29 cellular contexts compared by ENCODE assay signal in genomic region chr22:47071078-47071811, GRCh38.
DNase-seq lines count a peak whose midpoint lies in the region; ATAC-seq and TF ChIP-seq lines count a peak whose summit lies in the region.
"Had no signal": no experiment of that assay in that cellular context is flagged by ENCODE, and none has a peak within 500 bp of the region (broad histone marks: within the 10 kb centered on the region; RNA-seq: fewer than 3 reads in every experiment).

No MANE protein-coding gene starts in this region.

- H4K91ac ChIP-seq in H9 (ENCODE audit: insufficient read length, low read depth, low read length) = no peak overlapping the region

- no peaks in the 10 kb centered on the region for H3K27me3 Mint-ChIP-seq in H9 (ENCODE audit: low read depth)
- H3K27me3 Mint-ChIP-seq in nephron progenitor cell (ENCODE audit: low read depth, poor library complexity) = no peaks in the 10 kb centered on the region
- no peaks in the 10 kb centered on the region for H3K27me3 Mint-ChIP-seq in activated CD8-positive, alpha-beta T cell treated with anti-CD3 and anti-CD28 coated beads, Interleukin-2, amount 10 ng/mL, durations not matched to agents 7 days and 5 days (ENCODE audit: low read depth)
- H3K27me3 Mint-ChIP-seq: activated CD4-positive, alpha-beta T cell treated with anti-CD3 and anti-CD28 coated beads, Interleukin-2, amount 10 ng/mL, durations not matched to agents 7 days and 5 days; stimulated activated naive CD8-positive, alpha-beta T cell treated with anti-CD3 and anti-CD28 coated beads, Interleukin-15, Interleukin-2, amounts not matched to agents 100 ng/mL and 50 ng/mL, for 24 hours had no signal

- no peak overlapping the region for H2BK15ac ChIP-seq in H9 (ENCODE audit: low read depth, low read length)

- peaks cover 3 to 7% of the 10 kb centered on the region in 2 experiments; a peak in 3 of 5 replicates for H3K9me3 Mint-ChIP-seq in H9
- H3K9me3 Mint-ChIP-seq in nephron progenitor cell = peaks cover 21% of the 10 kb centered on the region
- H3K9me3 Mint-ChIP-seq in activated CD8-positive, alpha-beta T cell treated with anti-CD3 and anti-CD28 coated beads, Interleukin-2, amount 10 ng/mL, durations not matched to agents 7 days and 5 days (ENCODE audit: insufficient read depth) = peaks cover 11% of the 10 kb centered on the region

- H3K9me3 ChIP-seq in H9 (ENCODE audit: control insufficient read depth, low read depth, low read length) (no peaks in the 10 kb centered on the region), ectodermal cell (ENCODE audit: control insufficient read depth, low read length) (no peaks in the 10 kb centered on the region)
- H3K9me3 ChIP-seq: prostate gland, uterus had no signal

- TF ChIP-seq CTCF in H9 (conservative IDR thresholded peaks at IDR 0.05) (no peak), nephron progenitor cell (IDR thresholded peaks at IDR 0.05) (no peak)

- H3T11ph ChIP-seq in H9 (ENCODE audit: low read length) = no peak overlapping the region

- H2BK12ac ChIP-seq in H9 (ENCODE audit: insufficient read length, low read depth, low read length) = no peak overlapping the region

- H2AFZ ChIP-seq in H9 (ENCODE audit: low read length) = no peak overlapping the region

- no peaks in the 10 kb centered on the region for H3K79me1 ChIP-seq in H9 (ENCODE audit: insufficient read depth, low read depth, low read length, poor library complexity, severe bottlenecking)

- H3K56ac ChIP-seq in H9 (ENCODE audit: insufficient read length, low read depth, low read length) = no peak overlapping the region

- no peak overlapping the region for H3K18ac ChIP-seq in H9 (ENCODE audit: insufficient read length, low read depth, low read length)

- H3K9ac ChIP-seq in H9 (ENCODE audit: extremely low read depth, insufficient read length, low read length) = no peak overlapping the region

- H3K4me3 ChIP-seq in ectodermal cell (ENCODE audit: insufficient read depth, low read depth, low read length) = no peak overlapping the region
- H3K4me3 ChIP-seq: lower lobe of right lung, prostate gland, sigmoid colon, thoracic aorta, uterus had no signal

- CTCF ChIA-PET in activated CD8-positive, alpha-beta T cell treated with anti-CD3 and anti-CD28 coated beads, Interleukin-2, amount 10 ng/mL, durations not matched to agents 7 days and 5 days (lab: Charles Lee) = no interaction called here

- H4K8ac ChIP-seq in H9 (replicated peaks; ENCODE audit: insufficient read length, low read depth, low read length) = no peak overlapping the region

- 0 out of 7 replicates have a peak overlapping the region, but pooled peaks of 2 of the 3 experiments have one; percentile 20 for H3K27ac Mint-ChIP-seq in H9
- H3K27ac Mint-ChIP-seq in nephron progenitor cell = peak overlapping the region; percentile 45
- H3K27ac Mint-ChIP-seq in activated CD8-positive, alpha-beta T cell treated with anti-CD3 and anti-CD28 coated beads, Interleukin-2, amount 10 ng/mL, durations not matched to agents 7 days and 5 days = no peak overlapping the region
- H3K27ac Mint-ChIP-seq: activated CD4-positive, alpha-beta T cell treated with anti-CD3 and anti-CD28 coated beads, Interleukin-2, amount 10 ng/mL, durations not matched to agents 7 days and 5 days; stimulated activated naive CD8-positive, alpha-beta T cell treated with anti-CD3 and anti-CD28 coated beads, Interleukin-15, Interleukin-2, amounts not matched to agents 100 ng/mL and 50 ng/mL, for 24 hours had no signal

- no peak overlapping the region for H2AK5ac ChIP-seq in H9 (ENCODE audit: insufficient read length, low read length)

- H3K36me3 ChIP-seq in ectodermal cell (ENCODE audit: control insufficient read depth, insufficient read depth, low read length) = no peaks in the 10 kb centered on the region
- H3K36me3 ChIP-seq: lower lobe of right lung, prostate gland, sigmoid colon, thoracic aorta, uterus had no signal

- POLR2A ChIA-PET in activated CD8-positive, alpha-beta T cell treated with anti-CD3 and anti-CD28 coated beads, Interleukin-2, amount 10 ng/mL, durations not matched to agents 7 days and 5 days (lab: Charles Lee) = no interaction called here

- H2BK120ac ChIP-seq in H9 (ENCODE audit: low read depth, low read length, poor library complexity, severe bottlenecking) = no peak overlapping the region

- no peak overlapping the region for H3K23ac ChIP-seq in H9 (ENCODE audit: insufficient read length, low read depth, low read length)

- WGBS in H9 (ENCODE audit: extremely low coverage, insufficient read length, low lambda C conversion rate) = no CpG with 5 or more reads among the region's 11 CpGs
- WGBS in ectodermal cell, 2 experiments = 79 to 85% methylated on average over 11 of the region's 11 CpGs

- no peak overlapping the region for H4K5ac ChIP-seq in H9 (ENCODE audit: insufficient read length, low read depth, low read length)

- H3K4me2 ChIP-seq in H9 (ENCODE audit: insufficient read depth, insufficient read length, low read length) = no peak overlapping the region

- H3K4ac ChIP-seq in H9 (ENCODE audit: low read depth, low read length) = no peak overlapping the region

- H3K23me2 ChIP-seq in H9 (ENCODE audit: insufficient read length, low read depth, low read length, poor library complexity, severe bottlenecking) = no peaks in the 10 kb centered on the region

- DNase-seq in H9 (peak; percentile 10), M059J (ENCODE audit: low read depth) (peak; percentile 70), nephron progenitor cell (no peak), NCI-H146 treated with DMSO at 0.1 percent for 48 hours (lab: John Stamatoyannopoulos, UW; ENCODE audit: unreplicated experiment) (no peak), RKO (ENCODE audit: low spot score) (no peak), DMS53 (lab: John Stamatoyannopoulos, UW) (no peak)
- no peak for DNase-seq in activated CD8-positive, alpha-beta T cell treated with anti-CD3 and anti-CD28 coated beads, Interleukin-2, amount 10 ng/mL, durations not matched to agents 7 days and 5 days
- DNase-seq: activated CD4-positive, alpha-beta T cell treated with anti-CD3 and anti-CD28 coated beads, Interleukin-2, amount 10 ng/mL, durations not matched to agents 7 days and 5 days; activated naive CD4-positive, alpha-beta T cell treated with Interleukin-2 at 50 U/mL for 16 hours; activated T-cell treated with anti-CD3 and anti-CD28 coated beads, Interleukin-2, amount 50 U/mL, for 48 hours; C1 segment of cervical spinal cord; COR-L47; DMS79; effector memory CD4-positive, alpha-beta T cell; GF-D8; lower lobe of right lung; NCI-H1092; NCI-H187; NCI-H446 treated with DMSO at 0.1 percent for 48 hours; PC-3; Right ventricle myocardium superior; sigmoid colon; uterus had no signal

- H3K4me1 ChIP-seq in H9 (ENCODE audit: insufficient read depth, low read length) (no peaks in the 10 kb centered on the region), ectodermal cell (ENCODE audit: control insufficient read depth, insufficient read depth, low read length) (peaks cover 7% of the 10 kb centered on the region)
- H3K4me1 ChIP-seq: prostate gland, sigmoid colon, uterus had no signal

- ATAC-seq in activated CD8-positive, alpha-beta T cell treated with anti-CD3 and anti-CD28 coated beads, Interleukin-2, amount 10 ng/mL, durations not matched to agents 7 days and 5 days = no peak
- ATAC-seq: HepG2, PC-3 had no signal

- H3K27me3 ChIP-seq in H9 (ENCODE audit: insufficient read depth, low read length) (no peaks in the 10 kb centered on the region), ectodermal cell (ENCODE audit: control insufficient read depth, insufficient read depth, low read length, poor library complexity, severe bottlenecking) (no peaks in the 10 kb centered on the region)
- H3K27me3 ChIP-seq: sigmoid colon, uterus had no signal

- H3K79me2 ChIP-seq in H9 (ENCODE audit: insufficient read depth, low read length) = no peaks in the 10 kb centered on the region

- peaks cover 2% of the 10 kb centered on the region for H4K20me1 ChIP-seq in H9 (ENCODE audit: control insufficient read depth, insufficient read depth, insufficient read length)

- H3K4me3 Mint-ChIP-seq in H9 (no peak overlapping the region), nephron progenitor cell (no peak overlapping the region)
- no peak overlapping the region for H3K4me3 Mint-ChIP-seq in activated CD8-positive, alpha-beta T cell treated with anti-CD3 and anti-CD28 coated beads, Interleukin-2, amount 10 ng/mL, durations not matched to agents 7 days and 5 days
- H3K4me3 Mint-ChIP-seq: activated CD4-positive, alpha-beta T cell treated with anti-CD3 and anti-CD28 coated beads, Interleukin-2, amount 10 ng/mL, durations not matched to agents 7 days and 5 days; stimulated activated naive CD8-positive, alpha-beta T cell treated with anti-CD3 and anti-CD28 coated beads, Interleukin-15, Interleukin-2, amounts not matched to agents 100 ng/mL and 50 ng/mL, for 24 hours had no signal

- H3K14ac ChIP-seq in H9 (ENCODE audit: insufficient read depth, low read length) = no peak overlapping the region

- H3K36me3 Mint-ChIP-seq in H9 (ENCODE audit: insufficient read depth in 1 of 3, low read depth in 3 of 3) (peaks cover 0 to 12% (median 9%) of the 10 kb centered on the region in 3 experiments; a peak in 4 of 7 replicates), nephron progenitor cell (ENCODE audit: low read depth) (peaks cover 30% of the 10 kb centered on the region)
- H3K36me3 Mint-ChIP-seq in activated CD8-positive, alpha-beta T cell treated with anti-CD3 and anti-CD28 coated beads, Interleukin-2, amount 10 ng/mL, durations not matched to agents 7 days and 5 days (ENCODE audit: low read depth) = peaks cover 24% of the 10 kb centered on the region

- no peak overlapping the region for H2BK20ac ChIP-seq in H9 (ENCODE audit: low read depth, low read length, poor library complexity, severe bottlenecking)

- H2BK5ac ChIP-seq in H9 (ENCODE audit: insufficient read length, low read length) = no peak overlapping the region

- no peak overlapping the region for H3K27ac ChIP-seq in H9 (ENCODE audit: insufficient read length, low read depth, low read length)
- H3K27ac ChIP-seq in ectodermal cell (ENCODE audit: insufficient read depth, low read depth, low read length, poor library complexity, severe bottlenecking) = peak overlapping the region; percentile 40
- H3K27ac ChIP-seq: lower lobe of right lung, prostate gland, sigmoid colon, thoracic aorta, uterus, VCaP had no signal

- H3K4me1 Mint-ChIP-seq in H9 = peaks cover 5 to 14% of the 10 kb centered on the region in 2 experiments
- peaks cover 8% of the 10 kb centered on the region for H3K4me1 Mint-ChIP-seq in nephron progenitor cell
- H3K4me1 Mint-ChIP-seq in activated CD8-positive, alpha-beta T cell treated with anti-CD3 and anti-CD28 coated beads, Interleukin-2, amount 10 ng/mL, durations not matched to agents 7 days and 5 days (ENCODE audit: low read depth) = peaks cover 17% of the 10 kb centered on the region

Comparison
In these comparisons a context has a peak if more than half of its experiments do, and no peak if none do; other contexts are left out.
1. DNase-seq: peak in H9 (single experiment) and M059J (single experiment); none in nephron progenitor cell (single experiment), NCI-H146 treated with DMSO at 0.1 percent for 48 hours (single experiment), activated CD8-positive, alpha-beta T cell treated with anti-CD3 and anti-CD28 coated beads, Interleukin-2, amount 10 ng/mL, durations not matched to agents 7 days and 5 days (single experiment), RKO (single experiment) and DMS53 (single experiment).